1 cellular context compared by ENCODE assay signal in the genomic region with DNA sequence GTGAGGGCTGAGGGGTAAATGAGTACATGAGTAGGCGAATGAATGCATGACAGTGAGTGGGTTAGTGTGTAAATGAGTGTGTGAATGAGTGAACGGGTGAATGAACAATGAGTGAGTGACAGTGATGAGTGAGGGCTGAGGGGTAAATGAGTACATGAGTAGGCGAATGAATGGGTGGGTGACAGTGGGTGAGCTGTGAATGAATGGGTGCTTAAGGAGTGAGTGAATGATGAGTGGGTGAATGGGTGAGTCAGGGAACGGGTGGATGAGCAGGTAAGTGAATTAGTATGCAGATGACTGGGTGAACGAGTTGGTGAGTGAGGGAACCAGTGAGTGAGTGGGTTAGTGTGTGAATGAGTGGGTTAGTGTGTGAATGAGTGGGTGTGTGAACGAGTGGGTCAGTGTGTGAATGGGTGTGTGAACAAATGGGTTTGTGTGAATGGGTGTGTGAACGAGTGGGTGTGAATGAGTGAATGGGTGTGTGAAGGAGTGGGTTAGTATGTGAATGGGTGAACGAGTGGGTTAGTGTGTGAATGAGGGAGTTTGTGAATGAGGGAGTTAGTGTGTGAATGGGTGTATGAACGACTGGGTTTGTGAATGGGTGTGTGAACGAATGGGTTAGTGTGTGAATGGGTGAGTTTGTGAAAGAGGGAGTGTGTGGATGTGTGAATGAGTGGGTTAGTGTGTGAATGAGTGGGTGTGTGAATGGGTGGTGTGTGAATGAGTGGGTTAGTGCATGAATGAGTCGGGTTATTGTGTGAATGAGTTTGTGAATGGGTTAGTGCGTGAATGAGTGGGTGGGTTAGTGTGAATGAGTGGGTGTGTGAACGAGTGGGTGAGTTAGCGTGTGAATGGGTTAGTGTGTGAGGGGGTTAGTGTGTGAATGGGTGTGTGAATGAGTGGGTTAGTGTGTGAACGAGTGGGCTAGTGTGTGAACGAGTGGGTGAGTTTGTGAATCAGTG.
TF ChIP-seq lines count a peak whose summit lies in the region.

No MANE protein-coding gene starts in this region.

TF ChIP-seq in IMR-90, 13 proteins besides CTCF, POLR2A, EP300 and RAD21:
- TF ChIP-seq MXI1 (IDR thresholded peaks at IDR 0.05; ENCODE audit: borderline replicate concordance, low read depth, low read length) (no peak), BHLHE40 (IDR thresholded peaks at IDR 0.05; ENCODE audit: low read depth, low read length) (no peak), MAZ (IDR thresholded peaks at IDR 0.05; ENCODE audit: borderline replicate concordance, low read depth, low read length) (no peak), SMC3 (IDR thresholded peaks at IDR 0.05; ENCODE audit: low read depth, low read length) (no peak), NFE2L2 (IDR thresholded peaks at IDR 0.05; ENCODE audit: low read depth, low read length) (no peak), MAFK (IDR thresholded peaks at IDR 0.05; ENCODE audit: low read depth, low read length) (no peak), RFX5 (IDR thresholded peaks at IDR 0.05; ENCODE audit: low read depth, low read length) (no peak), CEBPB (IDR thresholded peaks at IDR 0.05; ENCODE audit: low read depth, low read length) (no peak), FOS (IDR thresholded peaks at IDR 0.05; ENCODE audit: low read depth, low read length) (no peak), CHD1 (IDR thresholded peaks at IDR 0.05; ENCODE audit: low read depth, low read length) (no peak), RCOR1 (IDR thresholded peaks at IDR 0.05; ENCODE audit: insufficient replicate concordance, low read length) (no peak)
- TF ChIP-seq, protein P1, sequence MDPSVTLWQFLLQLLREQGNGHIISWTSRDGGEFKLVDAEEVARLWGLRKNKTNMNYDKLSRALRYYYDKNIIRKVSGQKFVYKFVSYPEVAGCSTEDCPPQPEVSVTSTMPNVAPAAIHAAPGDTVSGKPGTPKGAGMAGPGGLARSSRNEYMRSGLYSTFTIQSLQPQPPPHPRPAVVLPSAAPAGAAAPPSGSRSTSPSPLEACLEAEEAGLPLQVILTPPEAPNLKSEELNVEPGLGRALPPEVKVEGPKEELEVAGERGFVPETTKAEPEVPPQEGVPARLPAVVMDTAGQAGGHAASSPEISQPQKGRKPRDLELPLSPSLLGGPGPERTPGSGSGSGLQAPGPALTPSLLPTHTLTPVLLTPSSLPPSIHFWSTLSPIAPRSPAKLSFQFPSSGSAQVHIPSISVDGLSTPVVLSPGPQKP (IDR thresholded peaks at IDR 0.05; ENCODE audit: borderline replicate concordance, low read depth, low read length): no peak
- TF ChIP-seq, protein P2, sequence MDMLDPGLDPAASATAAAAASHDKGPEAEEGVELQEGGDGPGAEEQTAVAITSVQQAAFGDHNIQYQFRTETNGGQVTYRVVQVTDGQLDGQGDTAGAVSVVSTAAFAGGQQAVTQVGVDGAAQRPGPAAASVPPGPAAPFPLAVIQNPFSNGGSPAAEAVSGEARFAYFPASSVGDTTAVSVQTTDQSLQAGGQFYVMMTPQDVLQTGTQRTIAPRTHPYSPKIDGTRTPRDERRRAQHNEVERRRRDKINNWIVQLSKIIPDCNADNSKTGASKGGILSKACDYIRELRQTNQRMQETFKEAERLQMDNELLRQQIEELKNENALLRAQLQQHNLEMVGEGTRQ (IDR thresholded peaks at IDR 0.05; ENCODE audit: low read depth, low read length): no peak
